ENCODE assay signal across 1 cellular context in genomic region chr16:80828495-80828894, GRCh38.
TF ChIP-seq lines count a peak whose summit lies in the region.

No MANE protein-coding gene starts in this region.

TF ChIP-seq in liver, 16 proteins besides CTCF, POLR2A, EP300 and RAD21 (continued from another document):
- TF ChIP-seq REST (IDR thresholded peaks at IDR 0.05) (no peak), YY1 (IDR thresholded peaks at IDR 0.05) (peak; percentile 36), ZBTB33 (IDR thresholded peaks at IDR 0.05) (peak; percentile 35), TAF1 (conservative IDR thresholded peaks at IDR 0.05) (no peak), JUND (IDR thresholded peaks at IDR 0.05) (no peak)
TF ChIP-seq in liver: peak in this region for 11.
